ENCODE assay signal across 15 cellular contexts in the genomic region with DNA sequence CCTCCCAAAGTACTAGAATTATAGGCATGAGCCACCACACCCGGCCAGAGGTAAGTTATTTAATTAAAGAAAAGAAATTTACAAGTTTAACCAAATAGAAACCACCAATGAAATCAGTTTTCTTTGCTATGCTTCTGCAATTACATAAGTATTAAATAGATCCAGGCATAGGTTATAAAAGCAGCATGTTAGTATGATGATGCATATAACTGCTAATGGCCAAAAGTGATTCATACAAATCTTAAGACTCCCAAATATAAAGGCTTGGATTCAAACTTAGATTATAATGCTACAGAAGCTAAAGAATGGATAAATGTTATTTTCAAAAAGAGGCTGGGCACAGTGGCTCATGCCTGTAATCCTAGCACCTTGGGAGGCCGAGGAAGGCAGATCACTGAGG. TPM values are rescaled to one million over a fixed set of nuclear protein-coding genes. Genes with fewer than 3 reads are reported as not detected.
A peak's percentile ranks its signal among the peaks of the same experiment; 100 is the strongest.
DNase-seq lines count a peak whose midpoint lies in the region; ATAC-seq and TF ChIP-seq lines count a peak whose summit lies in the region.
"Had no signal": no experiment of that assay in that cellular context is flagged by ENCODE, and none has a peak within 500 bp of the region (broad histone marks: within the 10 kb centered on the region; RNA-seq: fewer than 3 reads in every experiment).

No MANE protein-coding gene starts in this region.

- DNase-seq in AG08395 (ENCODE audit: low spot score) (peak; percentile 12), HCEC 1CT (peak; percentile 14), fibroblast of peridontal ligament (ENCODE audit: extremely low read depth) (peak; percentile 45), stromal cell of bone marrow (ENCODE audit: low read depth) (peak; percentile 18), islet precursor cell (no peak), DMS114 treated with DMSO at 0.1 percent for 48 hours (lab: John Stamatoyannopoulos, UW; ENCODE audit: unreplicated experiment) (no peak), omental fat pad (ENCODE audit: low spot score) (no peak)
- DNase-seq: 8988T; BE2C; CD4-positive, alpha-beta memory T cell; DND-41; GF-D8; H9 had no signal

- no peak for ATAC-seq in omental fat pad (ENCODE audit: low FRiP score)
- ATAC-seq: GM23338 had no signal

- TF ChIP-seq CTCF in omental fat pad (IDR thresholded peaks at IDR 0.05), result no peak

RNA-seq across cellular contexts. Expression of a gene that starts 32.8 kb away (rescaled TPM):
- 1 to 10 TPM in 3 of 4 donors, not detected in 1; 2.4 to 10.0 (median 2.6) TPM for total RNA-seq in omental fat pad
- total RNA-seq: CD4-positive, alpha-beta memory T cell; GM23338; H9; HT1080 had no signal

RNA-seq across cellular contexts. Expression of a gene that starts 56.7 kb away (rescaled TPM):
- total RNA-seq in omental fat pad, result 10 to 100 TPM; 16.8 to 55.5 (median 30.6) TPM

Comparison
In these comparisons a context has a peak if more than half of its experiments do, and no peak if none do; other contexts are left out.
1. DNase-seq: peak in AG08395 (single experiment), HCEC 1CT (single experiment), fibroblast of peridontal ligament (single experiment) and stromal cell of bone marrow (single experiment); none in islet precursor cell (single experiment), DMS114 treated with DMSO at 0.1 percent for 48 hours (single experiment) and omental fat pad (single experiment).